In the genomic region with DNA sequence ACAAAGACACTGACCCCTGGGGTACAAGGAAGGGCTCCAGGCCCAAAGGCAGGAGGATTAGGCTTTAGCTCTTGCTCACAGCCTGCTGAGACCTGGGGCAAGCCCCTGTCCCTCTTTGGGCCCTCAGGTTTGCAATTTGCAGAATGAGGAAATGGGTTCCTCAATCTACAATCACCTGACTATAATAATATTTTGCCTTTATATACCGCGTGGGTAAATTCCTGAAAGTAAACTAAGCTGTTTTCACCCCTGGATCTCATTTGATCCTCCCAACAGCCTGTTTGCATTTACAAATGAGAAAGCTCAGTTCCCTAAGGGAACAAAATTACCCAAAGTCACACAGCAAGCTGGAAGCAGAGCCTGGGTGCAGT, we compare ENCODE assay signal across 8 cellular contexts. TPM values are rescaled to one million over a fixed set of nuclear protein-coding genes. Genes with fewer than 3 reads are reported as not detected.
DNase-seq lines count a peak whose midpoint lies in the region; ATAC-seq and TF ChIP-seq lines count a peak whose summit lies in the region.

No MANE protein-coding gene starts in this region.

- 63% methylated on average over 2 of the region's 2 CpGs for WGBS in esophagus muscularis mucosa

- peak overlapping the region; percentile 35; the same call in 1 of the 2 replicates for H3K4me3 ChIP-seq in GM08714 (ENCODE audit: low read length)
- peak overlapping the region; percentile 66 to 75 (median 68) for H3K4me3 ChIP-seq in esophagus muscularis mucosa
- H3K4me3 ChIP-seq in gastrocnemius medialis: peak overlapping the region; percentile 64 to 86 (median 75)

- DNase-seq in RWPE1 (ENCODE audit: low spot score) (no peak), esophagus muscularis mucosa (ENCODE audit: extremely low spot score) (no peak), gastrocnemius medialis (no peak), NCI-H146 treated with DMSO at 0.1 percent for 48 hours (lab: John Stamatoyannopoulos, UW; ENCODE audit: unreplicated experiment) (no peak), GM10266 (ENCODE audit: extremely low spot score) (no peak)
- DNase-seq in stimulated activated CD4-positive, alpha-beta T cell treated with anti-CD3 and anti-CD28 coated beads, Interleukin-4, amount 100 ng/mL, for 24 hours: no peak
- no peak for DNase-seq in NK-92 treated with Interleukin-12 subunit alpha and Interleukin-12 subunit beta, amount 100 ng/mL, for 24 hours (lab: John Stamatoyannopoulos, UW)

- H3K4me1 ChIP-seq in esophagus muscularis mucosa (peaks cover 30 to 33% (median 31%) of the 10 kb centered on the region in 4 donors), gastrocnemius medialis (peaks cover 20 to 29% of the 10 kb centered on the region in 2 donors)

- H3K36me3 ChIP-seq in esophagus muscularis mucosa (no peaks in the 10 kb centered on the region), gastrocnemius medialis (no peaks in the 10 kb centered on the region)

- CTCF ChIA-PET in RWPE1 (lab: Yijun Ruan, JAX): interaction anchor here (0.6 to 3.4 kb wide), 11 partner anchors 10 to 434 kb away, joined by 3 to 26 read pairs (median 3); no protein-coding TSS in a partner anchor

- no peak for TF ChIP-seq CTCF in RWPE1 (conservative IDR thresholded peaks at IDR 0.05; ENCODE audit: low read depth)
- no peak for TF ChIP-seq CTCF in esophagus muscularis mucosa (IDR thresholded peaks at IDR 0.05)
- TF ChIP-seq CTCF in gastrocnemius medialis (IDR thresholded peaks at IDR 0.05 in 4 of 5, conservative IDR thresholded peaks at IDR 0.05 in 1 of 5): no peak
- no peak for TF ChIP-seq CTCF in GM10266 (IDR thresholded peaks at IDR 0.05; ENCODE audit: control insufficient read depth, insufficient read depth, low read depth, missing control alignments)

- TF ChIP-seq POLR2A in esophagus muscularis mucosa (IDR thresholded peaks at IDR 0.05; ENCODE audit: low read depth) (no peak), gastrocnemius medialis (IDR thresholded peaks at IDR 0.05) (no peak)

- ATAC-seq in gastrocnemius medialis: no peak

- peak overlapping the region; percentile 88 for H3K27ac ChIP-seq in RWPE1
- H3K27ac ChIP-seq in esophagus muscularis mucosa (replicated peaks in 1 of 4): peak overlapping the region; percentile 87 to 95 (median 92)
- H3K27ac ChIP-seq in gastrocnemius medialis: peak overlapping the region; percentile 87 to 98 (median 96)

- POLR2A ChIA-PET in RWPE1 (lab: Yijun Ruan, JAX; ENCODE audit: low non-redundant PET): no interaction called here

- TF ChIP-seq EP300 in esophagus muscularis mucosa (IDR thresholded peaks at IDR 0.05): no peak

- no peaks in the 10 kb centered on the region for H3K9me3 ChIP-seq in esophagus muscularis mucosa
- no peaks in the 10 kb centered on the region for H3K9me3 ChIP-seq in gastrocnemius medialis

- in situ Hi-C loops in gastrocnemius medialis (cut with MboI; ENCODE audit: low sequenced_read_pairs in 4 of 4): loop anchor here in 2 of 4 donors (5.0 kb wide), 2 partner anchors 66 to 71 kb away; no protein-coding TSS in a partner anchor

- intact Hi-C loops in esophagus muscularis mucosa (cut with DNase I) (loop anchor here (1.0 kb wide), 1 partner anchor 68 kb away; no protein-coding TSS in a partner anchor), gastrocnemius medialis (cut with DNase I; ENCODE audit: low total_unique reads) (loop anchor here (1.0 kb wide), 4 partner anchors 20 to 68 kb away; a partner anchor contains a TSS)

- H3K27me3 ChIP-seq in esophagus muscularis mucosa (no peaks in the 10 kb centered on the region), gastrocnemius medialis (no peaks in the 10 kb centered on the region)

RNA-seq across cellular contexts. Expression of a gene that starts 0.8 kb away (rescaled TPM):
- total RNA-seq in esophagus muscularis mucosa: 10 to 100 TPM; 26.6 to 75.4 (median 58.1) TPM
- 100 to 1,000 TPM in 1 of 4 donors, 10 to 100 TPM in 3; 39.1 to 103 (median 71.1) TPM for total RNA-seq in gastrocnemius medialis

RNA-seq across cellular contexts. Expression of a gene that starts 21.1 kb away (rescaled TPM):
- total RNA-seq in esophagus muscularis mucosa: 10 to 100 TPM; 11.8 to 19.3 (median 18.2) TPM
- 1 to 10 TPM; 3.1 to 8.1 (median 4.3) TPM for total RNA-seq in gastrocnemius medialis

RNA-seq across cellular contexts. Expression of a gene that starts 40.9 kb away (rescaled TPM):
- total RNA-seq in esophagus muscularis mucosa: 100 to 1,000 TPM in 3 of 4 donors, 10 to 100 TPM in 1; 83.7 to 115 (median 110) TPM
- total RNA-seq in gastrocnemius medialis: 10 to 100 TPM; 18.3 to 52.0 (median 26.0) TPM
